ENCODE assay signal across 1 cellular context in genomic region chr11:63671322-63672155, GRCh38.
TF ChIP-seq lines count a peak whose summit lies in the region.

TSS of gene ATL3 (minus strand) at chr11:63671376. CDS start at chr11:63671335, 41 bp downstream.

TF ChIP-seq in K562, 482 proteins besides CTCF, POLR2A, EP300 and RAD21 (continued from another document and continues in another):
- no peak for TF ChIP-seq MTA1 (IDR thresholded peaks at IDR 0.05; ENCODE audit: borderline replicate concordance)
- TF ChIP-seq KAT2B (IDR thresholded peaks at IDR 0.05; ENCODE audit: low read depth, low read length), result no peak
- TF ChIP-seq TFAM (CRISPR knock-in tag; conservative IDR thresholded peaks at IDR 0.05), result no peak
- no peak for TF ChIP-seq CBX2 (IDR thresholded peaks at IDR 0.05; ENCODE audit: insufficient read depth, low read length, poor library complexity, severe bottlenecking)
- TF ChIP-seq ARNT (IDR thresholded peaks at IDR 0.05), result no peak
- TF ChIP-seq PKNOX1 (IDR thresholded peaks at IDR 0.05), result no peak; the same call in 1 of the 2 replicates
- no peak for TF ChIP-seq ZNF347 (CRISPR knock-in tag; IDR thresholded peaks at IDR 0.05; ENCODE audit: low read depth)
- peak; percentile 100 for TF ChIP-seq ZFX (CRISPR knock-in tag; IDR thresholded peaks at IDR 0.05)
- no peak for TF ChIP-seq ZFP1 (CRISPR knock-in tag; IDR thresholded peaks at IDR 0.05)
- TF ChIP-seq ZNF23 (CRISPR knock-in tag; IDR thresholded peaks at IDR 0.05), result no peak
- no peak for TF ChIP-seq SETDB1 (IDR thresholded peaks at IDR 0.05; ENCODE audit: low read length)
- no peak for TF ChIP-seq PHB (CRISPR knock-in tag; IDR thresholded peaks at IDR 0.05)
- no peak for TF ChIP-seq ZNF717 (CRISPR knock-in tag; IDR thresholded peaks at IDR 0.05)
- TF ChIP-seq STAT5A (IDR thresholded peaks at IDR 0.05; ENCODE audit: borderline replicate concordance, low read length), result no peak
- no peak for TF ChIP-seq PHF21A (IDR thresholded peaks at IDR 0.05; ENCODE audit: borderline replicate concordance, low read depth)
- no peak for TF ChIP-seq CHD4 (IDR thresholded peaks at IDR 0.05; ENCODE audit: insufficient read depth, insufficient replicate concordance, low read depth, low read length, poor library complexity, severe bottlenecking)
- TF ChIP-seq C11orf30 (IDR thresholded peaks at IDR 0.05; ENCODE audit: low read depth), result peak; percentile 33; the same call in 1 of the 2 replicates
- no peak for TF ChIP-seq ZBTB5 (IDR thresholded peaks at IDR 0.05)
- no peak for TF ChIP-seq RBM22 (IDR thresholded peaks at IDR 0.05; ENCODE audit: low read depth, low read length, poor library complexity, severe bottlenecking)
- no peak for TF ChIP-seq KAT8 (IDR thresholded peaks at IDR 0.05; ENCODE audit: low read depth)
- no peak for TF ChIP-seq TBL1XR1 (IDR thresholded peaks at IDR 0.05; ENCODE audit: low read length in 2 of 2)
- TF ChIP-seq SNRNP70 (optimal IDR thresholded peaks at IDR 0.05; ENCODE audit: low read depth, low read length), result no peak
- peak; percentile 83; the same call in 1 of the 2 replicates for TF ChIP-seq ZNF197 (CRISPR knock-in tag; IDR thresholded peaks at IDR 0.05; ENCODE audit: low read depth)
- peak; percentile 96 for TF ChIP-seq ZNF584 (CRISPR knock-in tag; IDR thresholded peaks at IDR 0.05; ENCODE audit: low read depth)
- no peak for TF ChIP-seq MECOM (CRISPR knock-in tag; IDR thresholded peaks at IDR 0.05)
- TF ChIP-seq NFE2 (IDR thresholded peaks at IDR 0.05; ENCODE audit: low read depth), result peak; percentile 85
- no peak for TF ChIP-seq BACH1 (tag; IDR thresholded peaks at IDR 0.05)
- TF ChIP-seq ZNF146 (CRISPR knock-in tag; IDR thresholded peaks at IDR 0.05; ENCODE audit: unreplicated experiment), result peak; percentile 58
- no peak for TF ChIP-seq ZNF184 (CRISPR knock-in tag; IDR thresholded peaks at IDR 0.05)
- TF ChIP-seq FIP1L1 (IDR thresholded peaks at IDR 0.05; ENCODE audit: low read depth, low read length, poor library complexity, severe bottlenecking), result peak; percentile 87
- TF ChIP-seq FOSL1 (tag; conservative IDR thresholded peaks at IDR 0.05), result 0 out of 2 replicates have a peak, but pooled peaks have one; percentile 12
- TF ChIP-seq HES1 (IDR thresholded peaks at IDR 0.05; ENCODE audit: low read depth), result peak; percentile 64; the same call in 1 of the 2 replicates
- no peak for TF ChIP-seq ZNF830 (CRISPR knock-in tag; IDR thresholded peaks at IDR 0.05)
- TF ChIP-seq NRF1 (conservative IDR thresholded peaks at IDR 0.05 in 1 of 2, IDR thresholded peaks at IDR 0.05 in 1 of 2), result peak; percentile 86 to 88
- peak; percentile 36 for TF ChIP-seq NUFIP1 (IDR thresholded peaks at IDR 0.05; ENCODE audit: partially characterized antibody)
- TF ChIP-seq MED1 (CRISPR knock-in tag; IDR thresholded peaks at IDR 0.05; ENCODE audit: borderline replicate concordance), result peak; percentile 99
- TF ChIP-seq CBFB (CRISPR knock-in tag; IDR thresholded peaks at IDR 0.05), result peak; percentile 100
- TF ChIP-seq CHD7 (IDR thresholded peaks at IDR 0.05; ENCODE audit: low read depth, low read length), result no peak
- TF ChIP-seq LEF1 (IDR thresholded peaks at IDR 0.05), result no peak
- no peak for TF ChIP-seq SMARCA4 (IDR thresholded peaks at IDR 0.05)
- TF ChIP-seq ZNF133 (CRISPR knock-in tag; IDR thresholded peaks at IDR 0.05), result no peak
- no peak for TF ChIP-seq ZNF436 (CRISPR knock-in tag; IDR thresholded peaks at IDR 0.05)
- peak; percentile 100 for TF ChIP-seq MAX (CRISPR knock-in tag; IDR thresholded peaks at IDR 0.05)
- peak; percentile 88 to 89 for TF ChIP-seq SIX5 (IDR thresholded peaks at IDR 0.05; ENCODE audit: borderline replicate concordance in 1 of 2, insufficient read depth in 1 of 2, low read depth in 1 of 2, low read length in 2 of 2)
